21 cellular contexts compared by ENCODE assay signal in genomic region chr5:179324760-179325295, GRCh38. TPM values are rescaled to one million over a fixed set of nuclear protein-coding genes. Genes with fewer than 3 reads are reported as not detected.
DNase-seq lines count a peak whose midpoint lies in the region; ATAC-seq and TF ChIP-seq lines count a peak whose summit lies in the region.
"Had no signal": no experiment of that assay in that cellular context is flagged by ENCODE, and none has a peak within 500 bp of the region (broad histone marks: within the 10 kb centered on the region; RNA-seq: fewer than 3 reads in every experiment).

No MANE protein-coding gene starts in this region.

- H3K9me3 ChIP-seq in skeletal muscle tissue (ENCODE audit: control insufficient read depth in 3 of 3, low read length in 3 of 3) (no peaks in the 10 kb centered on the region), SJCRH30 (replicated peaks) (no peaks in the 10 kb centered on the region)
- H3K9me3 ChIP-seq: BLaER1 had no signal

- CTCF ChIA-PET in activated CD8-positive, alpha-beta T cell treated with anti-CD3 and anti-CD28 coated beads for 36 hours (lab: Charles Lee), result no interaction called here

- intact Hi-C loops in activated CD8-positive, alpha-beta T cell treated with anti-CD3 and anti-CD28 coated beads for 36 hours (cut with micrococcal nuclease), result no loop called here

- no peaks in the 10 kb centered on the region for H3K36me3 ChIP-seq in skeletal muscle tissue (ENCODE audit: control insufficient read depth in 3 of 3, insufficient read depth in 3 of 3, low read length in 3 of 3)
- no peaks in the 10 kb centered on the region for H3K36me3 ChIP-seq in SJCRH30
- H3K36me3 ChIP-seq: BLaER1 had no signal

- ATAC-seq in activated CD8-positive, alpha-beta T cell treated with anti-CD3 and anti-CD28 coated beads for 36 hours, result no peak
- ATAC-seq: HCT116 had no signal

- H3K4me3 Mint-ChIP-seq in HFFc6 (no peak overlapping the region), chondrocyte (ENCODE audit: unreplicated experiment) (no peak overlapping the region), neural crest cell (no peak overlapping the region)
- no peak overlapping the region for H3K4me3 Mint-ChIP-seq in activated CD8-positive, alpha-beta T cell treated with anti-CD3 and anti-CD28 coated beads for 36 hours
- H3K4me3 Mint-ChIP-seq: CD4-positive, alpha-beta memory T cell had no signal

- H3K4me3 ChIP-seq in skeletal muscle tissue (ENCODE audit: low read length in 3 of 3), result no peak overlapping the region
- H3K4me3 ChIP-seq in SJCRH30, result no peak overlapping the region
- H3K4me3 ChIP-seq: BLaER1, GM23248, K562 had no signal

- no peak for DNase-seq in HFFc6
- peak; percentile 34 for DNase-seq in chondrocyte (ENCODE audit: low spot score)
- no peak for DNase-seq in neural crest cell (ENCODE audit: low read depth, low spot score)
- DNase-seq in epidermal melanocyte (ENCODE audit: insufficient read length, low spot score), result no peak
- DNase-seq in SJCRH30, result no peak
- no peak for DNase-seq in activated CD8-positive, alpha-beta T cell treated with anti-CD3 and anti-CD28 coated beads for 36 hours
- DNase-seq in GM03348 (ENCODE audit: low spot score), result no peak
- DNase-seq: CD4-positive, alpha-beta memory T cell; DMS153; GDM1; GM23248; NCI-H1105 treated with DMSO at 0.1 percent for 48 hours; NCI-H1694 treated with DMSO at 0.1 percent for 48 hours; NCI-H510A treated with DMSO at 0.1 percent for 48 hours; NCI-H774; OCI-M1; SIG-M5 had no signal

- POLR2A ChIA-PET in activated CD8-positive, alpha-beta T cell treated with anti-CD3 and anti-CD28 coated beads for 36 hours (lab: Charles Lee), result no interaction called here

- TF ChIP-seq CTCF in HFFc6 (IDR thresholded peaks at IDR 0.05), result no peak
- TF ChIP-seq CTCF in chondrocyte (IDR thresholded peaks at IDR 0.05), result no peak
- TF ChIP-seq CTCF in neural crest cell (conservative IDR thresholded peaks at IDR 0.05), result no peak
- no peak for TF ChIP-seq CTCF in activated CD8-positive, alpha-beta T cell treated with anti-CD3 and anti-CD28 coated beads for 36 hours (IDR thresholded peaks at IDR 0.05)

- H3K4me1 ChIP-seq in skeletal muscle tissue (ENCODE audit: control insufficient read depth in 3 of 3, insufficient read depth in 3 of 3, low read length in 3 of 3) (peaks cover 9 to 32% (median 10%) of the 10 kb centered on the region in 3 donors), SJCRH30 (no peaks in the 10 kb centered on the region)

- no peaks in the 10 kb centered on the region; the same call in none of the 2 replicates for H3K27me3 Mint-ChIP-seq in HFFc6 (ENCODE audit: insufficient read depth)
- no peaks in the 10 kb centered on the region for H3K27me3 Mint-ChIP-seq in chondrocyte (ENCODE audit: low read depth)
- H3K27me3 Mint-ChIP-seq in neural crest cell (ENCODE audit: low read depth), result peaks cover 3% of the 10 kb centered on the region
- H3K27me3 Mint-ChIP-seq in activated CD8-positive, alpha-beta T cell treated with anti-CD3 and anti-CD28 coated beads for 36 hours, result peaks cover 4% of the 10 kb centered on the region

- H3K9me3 Mint-ChIP-seq in HFFc6, result no peaks in the 10 kb centered on the region
- H3K9me3 Mint-ChIP-seq in chondrocyte (ENCODE audit: low read depth), result no peaks in the 10 kb centered on the region
- no peaks in the 10 kb centered on the region for H3K9me3 Mint-ChIP-seq in neural crest cell
- H3K9me3 Mint-ChIP-seq in activated CD8-positive, alpha-beta T cell treated with anti-CD3 and anti-CD28 coated beads for 36 hours, result no peaks in the 10 kb centered on the region
- H3K9me3 Mint-ChIP-seq: CD4-positive, alpha-beta memory T cell had no signal

- H3K36me3 Mint-ChIP-seq in HFFc6 (ENCODE audit: low read depth) (peaks cover 6% of the 10 kb centered on the region), chondrocyte (ENCODE audit: low read depth) (no peaks in the 10 kb centered on the region), neural crest cell (ENCODE audit: low read depth) (no peaks in the 10 kb centered on the region)
- no peaks in the 10 kb centered on the region for H3K36me3 Mint-ChIP-seq in activated CD8-positive, alpha-beta T cell treated with anti-CD3 and anti-CD28 coated beads for 36 hours (ENCODE audit: low read depth)
- H3K36me3 Mint-ChIP-seq: CD4-positive, alpha-beta memory T cell had no signal

- H3K27me3 ChIP-seq in skeletal muscle tissue (ENCODE audit: control insufficient read depth in 3 of 3, insufficient read depth in 3 of 3, low read length in 3 of 3), result peaks cover 0 to 15% (median 6%) of the 10 kb centered on the region in 3 donors
- no peaks in the 10 kb centered on the region for H3K27me3 ChIP-seq in SJCRH30
- H3K27me3 ChIP-seq: BLaER1 had no signal

- H3K27ac ChIP-seq in skeletal muscle tissue (ENCODE audit: low read depth, low read length) (peak overlapping the region; percentile 58), SJCRH30 (no peak overlapping the region)
- H3K27ac ChIP-seq: BLaER1, GM23248 had no signal

- H3K4me1 Mint-ChIP-seq in HFFc6 (ENCODE audit: low read depth) (peaks cover 54% of the 10 kb centered on the region), chondrocyte (ENCODE audit: low read depth) (peaks cover 27% of the 10 kb centered on the region), neural crest cell (peaks cover 10% of the 10 kb centered on the region)
- H3K4me1 Mint-ChIP-seq in activated CD8-positive, alpha-beta T cell treated with anti-CD3 and anti-CD28 coated beads for 36 hours (ENCODE audit: low read depth), result no peaks in the 10 kb centered on the region
- H3K4me1 Mint-ChIP-seq: CD4-positive, alpha-beta memory T cell had no signal

- no peak overlapping the region for H3K9ac ChIP-seq in skeletal muscle tissue (ENCODE audit: low read depth in 1 of 3, low read length in 3 of 3)
- H3K9ac ChIP-seq: BLaER1 had no signal

- H3K27ac Mint-ChIP-seq in HFFc6 (peak overlapping the region; percentile 22; the same call in 1 of the 2 replicates), chondrocyte (ENCODE audit: unreplicated experiment) (no peak overlapping the region), neural crest cell (ENCODE audit: unreplicated experiment) (peak overlapping the region; percentile 71)
- no peak overlapping the region for H3K27ac Mint-ChIP-seq in activated CD8-positive, alpha-beta T cell treated with anti-CD3 and anti-CD28 coated beads for 36 hours
- H3K27ac Mint-ChIP-seq: CD4-positive, alpha-beta memory T cell had no signal

RNA-seq across cellular contexts. Expression of gene ADAMTS2, which starts 20.4 kb away (rescaled TPM):
- total RNA-seq in HFFc6 (2021; fragmentation: NEBNext Ultra II Directional; extraction: Animal tissue kit (Norgen Biotek cat#: 25700)), result 10 to 100 TPM; 31.5 to 38.4 (median 34.1) TPM
- total RNA-seq in chondrocyte (17.9 to 93.2 TPM (median 91.2 TPM) in 3 replicates), neural crest cell (1.5 and 1.7 TPM in 2 replicates), skeletal muscle tissue (29.7 TPM)
- not detected in 2 replicates for total RNA-seq in SJCRH30 (2014; rRNA removed; shearing (Covaris generic))
- total RNA-seq in activated CD8-positive, alpha-beta T cell treated with anti-CD3 and anti-CD28 coated beads for 36 hours, result not detected
- total RNA-seq: CD4-positive, alpha-beta memory T cell; K562 had no signal

Comparison
In these comparisons a context has a peak if more than half of its experiments do, and no peak if none do; other contexts are left out.
1. H3K27ac Mint-ChIP-seq: peak in HFFc6 (single experiment) and neural crest cell (single experiment); none in chondrocyte (single experiment) and activated CD8-positive, alpha-beta T cell treated with anti-CD3 and anti-CD28 coated beads for 36 hours (single experiment).